In genomic region chr12:127516467-127516866, GRCh38 we compare ENCODE assay signal across 25 cellular contexts.
DNase-seq lines count a peak whose midpoint lies in the region; ATAC-seq, FAIRE-seq and TF ChIP-seq lines count a peak whose summit lies in the region.
"Had no signal": no experiment of that assay in that cellular context is flagged by ENCODE, and none has a peak within 500 bp of the region (broad histone marks: within the 10 kb centered on the region; RNA-seq: fewer than 3 reads in every experiment).

No MANE protein-coding gene starts in this region.

- 88 to 95% methylated on average over 1 of the region's 1 CpG for WGBS in GM23248 (ENCODE audit: low coverage in 1 of 2, low lambda C conversion rate in 2 of 2, missing lambda C conversion rate in 2 of 2), 2 experiments
- WGBS in esophagus muscularis mucosa, result 73% methylated on average over 1 of the region's 1 CpG

- peaks cover 9% of the 10 kb centered on the region for H3F3A ChIP-seq in GM23248 (ENCODE audit: insufficient read depth)

- H3K4me3 Mint-ChIP-seq in astrocyte (ENCODE audit: unreplicated experiment), result no peak overlapping the region
- H3K4me3 Mint-ChIP-seq in activated CD4-positive, alpha-beta memory T cell treated with anti-CD3 and anti-CD28 coated beads for 36 hours, result no peak overlapping the region
- H3K4me3 Mint-ChIP-seq: activated naive CD8-positive, alpha-beta T cell treated with anti-CD3 and anti-CD28 coated beads, Interleukin-2, amount 50 U/mL, for 24 hours; mesothelial cell of epicardium; nephron; T-helper 17 cell had no signal

- no peaks in the 10 kb centered on the region for H3K27me3 ChIP-seq in GM23248 (replicated peaks; ENCODE audit: insufficient read depth)
- H3K27me3 ChIP-seq in astrocyte (ENCODE audit: insufficient read depth, low read length), result no peaks in the 10 kb centered on the region
- H3K27me3 ChIP-seq in esophagus muscularis mucosa, result no peaks in the 10 kb centered on the region
- H3K27me3 ChIP-seq: foreskin keratinocyte, left lung, sigmoid colon, vagina had no signal

- H3K4me1 ChIP-seq in GM23248 (ENCODE audit: insufficient read depth), result peaks cover 11% of the 10 kb centered on the region
- peaks cover 11% of the 10 kb centered on the region for H3K4me1 ChIP-seq in astrocyte (ENCODE audit: insufficient read depth, low read length)
- no peaks in the 10 kb centered on the region for H3K4me1 ChIP-seq in esophagus muscularis mucosa
- H3K4me1 ChIP-seq: foreskin keratinocyte, left lung, sigmoid colon, vagina had no signal

- CTCF ChIA-PET in activated CD4-positive, alpha-beta memory T cell treated with anti-CD3 and anti-CD28 coated beads for 36 hours (lab: Charles Lee), result interaction anchor here (0.5 kb wide), 1 partner anchor 264 kb away, joined by 4 read pairs; no protein-coding TSS in a partner anchor

- no peak overlapping the region for H3K4me3 ChIP-seq in GM23248
- H3K4me3 ChIP-seq in astrocyte (ENCODE audit: insufficient read depth, low read depth, low read length), result no peak overlapping the region
- no peak overlapping the region for H3K4me3 ChIP-seq in esophagus muscularis mucosa
- H3K4me3 ChIP-seq: left lung, sigmoid colon, vagina had no signal

- no peaks in the 10 kb centered on the region for H3K4me1 Mint-ChIP-seq in astrocyte (ENCODE audit: low read depth, unreplicated experiment)
- H3K4me1 Mint-ChIP-seq in activated CD4-positive, alpha-beta memory T cell treated with anti-CD3 and anti-CD28 coated beads for 36 hours (ENCODE audit: low read depth), result no peaks in the 10 kb centered on the region
- H3K4me1 Mint-ChIP-seq: activated naive CD8-positive, alpha-beta T cell treated with anti-CD3 and anti-CD28 coated beads, Interleukin-2, amount 50 U/mL, for 24 hours; mesothelial cell of epicardium; nephron; T-helper 17 cell had no signal

- no peak for TF ChIP-seq EP300 in esophagus muscularis mucosa (IDR thresholded peaks at IDR 0.05)

- H3K9me3 ChIP-seq in GM23248 (ENCODE audit: low read depth), result no peaks in the 10 kb centered on the region
- H3K9me3 ChIP-seq in astrocyte (ENCODE audit: insufficient read depth, low read depth, low read length), result no peaks in the 10 kb centered on the region
- H3K9me3 ChIP-seq in esophagus muscularis mucosa, result no peaks in the 10 kb centered on the region
- H3K9me3 ChIP-seq: left lung, sigmoid colon, vagina had no signal

- H3K4me2 ChIP-seq in GM23248 (ENCODE audit: unreplicated experiment), result peak overlapping the region; percentile 2
- H3K4me2 ChIP-seq in astrocyte (ENCODE audit: low read length), result peak overlapping the region; percentile 52

- H3K36me3 ChIP-seq in GM23248 (ENCODE audit: low read depth) (no peaks in the 10 kb centered on the region), astrocyte (ENCODE audit: insufficient read depth, low read length) (no peaks in the 10 kb centered on the region), esophagus muscularis mucosa (no peaks in the 10 kb centered on the region)
- H3K36me3 ChIP-seq: left lung, sigmoid colon, vagina had no signal

- H3K27ac Mint-ChIP-seq in astrocyte (ENCODE audit: unreplicated experiment), result no peak overlapping the region
- no peak overlapping the region for H3K27ac Mint-ChIP-seq in activated CD4-positive, alpha-beta memory T cell treated with anti-CD3 and anti-CD28 coated beads for 36 hours
- H3K27ac Mint-ChIP-seq: activated naive CD8-positive, alpha-beta T cell treated with anti-CD3 and anti-CD28 coated beads, Interleukin-2, amount 50 U/mL, for 24 hours; mesothelial cell of epicardium; nephron; T-helper 17 cell had no signal

- TF ChIP-seq POLR2A in esophagus muscularis mucosa (IDR thresholded peaks at IDR 0.05; ENCODE audit: low read depth), result no peak

- peak; percentile 9 for FAIRE-seq in astrocyte (lab: Jason Lieb, UNC)
- FAIRE-seq: colon, RCC 7860 had no signal

- intact Hi-C loops in esophagus muscularis mucosa (cut with DNase I), result no loop called here
- intact Hi-C loops in activated CD4-positive, alpha-beta memory T cell treated with anti-CD3 and anti-CD28 coated beads for 36 hours (cut with micrococcal nuclease), result no loop called here

- H4K20me1 ChIP-seq in GM23248 (ENCODE audit: insufficient read depth) (no peaks in the 10 kb centered on the region), astrocyte (ENCODE audit: insufficient read depth, low read length) (no peaks in the 10 kb centered on the region)

- in situ Hi-C loops in GM23248 (cut with MboI), result no loop called here

- H3K79me2 ChIP-seq in GM23248 (ENCODE audit: insufficient read depth) (no peaks in the 10 kb centered on the region), astrocyte (ENCODE audit: insufficient read depth, low read length) (no peaks in the 10 kb centered on the region)

- POLR2A ChIA-PET in activated CD4-positive, alpha-beta memory T cell treated with anti-CD3 and anti-CD28 coated beads for 36 hours (lab: Charles Lee), result interaction anchor here (0.6 kb wide), 1 partner anchor 1324 kb away, joined by 4 read pairs; no protein-coding TSS in a partner anchor

- no peak for ATAC-seq in HG03520 (IDR thresholded peaks at IDR 0.05; ENCODE audit: unreplicated experiment)
- ATAC-seq: activated naive CD8-positive, alpha-beta T cell treated with anti-CD3 and anti-CD28 coated beads, Interleukin-2, amount 50 U/mL, for 24 hours; foreskin keratinocyte; left lung; T-helper 17 cell had no signal

- no peak for TF ChIP-seq CTCF in astrocyte (IDR thresholded peaks at IDR 0.05; ENCODE audit: insufficient read depth, low read depth, low read length)
- no peak for TF ChIP-seq CTCF in esophagus muscularis mucosa (IDR thresholded peaks at IDR 0.05)

- H3K9ac ChIP-seq in GM23248, result no peak overlapping the region
- no peak overlapping the region for H3K9ac ChIP-seq in astrocyte (ENCODE audit: low read length)

- H3K27me3 Mint-ChIP-seq in astrocyte (ENCODE audit: low read depth, unreplicated experiment), result no peaks in the 10 kb centered on the region
- H3K27me3 Mint-ChIP-seq in activated CD4-positive, alpha-beta memory T cell treated with anti-CD3 and anti-CD28 coated beads for 36 hours, result no peaks in the 10 kb centered on the region
- H3K27me3 Mint-ChIP-seq: activated naive CD8-positive, alpha-beta T cell treated with anti-CD3 and anti-CD28 coated beads, Interleukin-2, amount 50 U/mL, for 24 hours; T-helper 17 cell had no signal

- DNase-seq in GM23248, result peak; percentile 71
- peak; percentile 53 for DNase-seq in astrocyte (ENCODE audit: low read depth)
- peak; percentile 59 for DNase-seq in iris pigment epithelial cell (ENCODE audit: low read depth)
- DNase-seq in esophagus muscularis mucosa (ENCODE audit: extremely low spot score), result no peak
- DNase-seq in activated CD4-positive, alpha-beta memory T cell treated with anti-CD3 and anti-CD28 coated beads for 36 hours, result no peak
- no peak for DNase-seq in occipital lobe (lab: John Stamatoyannopoulos, UW)
- DNase-seq: activated CD8-positive, alpha-beta memory T cell treated with anti-CD3 and anti-CD28 coated beads, Interleukin-2, amount 50 U/mL, for 48 hours; activated naive CD8-positive, alpha-beta T cell treated with anti-CD3 and anti-CD28 coated beads, Interleukin-2, amount 50 U/mL, for 24 hours; GOT3; left lung; MM.1S; NCI-H1417 treated with DMSO at 0.1 percent for 48 hours; NCI-H2107; NK-92 treated with Interleukin-12 subunit alpha and Interleukin-12 subunit beta, amount 100 ng/mL, for 24 hours; sigmoid colon; stimulated activated CD4-positive, alpha-beta T cell treated with anti-CD3 and anti-CD28 coated beads, Interleukin-1b, Interleukin-23, amount 100 ng/mL, for 48 hours; T-helper 17 cell had no signal

- peaks cover 4% of the 10 kb centered on the region for H3K9me3 Mint-ChIP-seq in astrocyte (ENCODE audit: unreplicated experiment)
- peaks cover 5% of the 10 kb centered on the region for H3K9me3 Mint-ChIP-seq in activated CD4-positive, alpha-beta memory T cell treated with anti-CD3 and anti-CD28 coated beads for 36 hours
- H3K9me3 Mint-ChIP-seq: activated naive CD8-positive, alpha-beta T cell treated with anti-CD3 and anti-CD28 coated beads, Interleukin-2, amount 50 U/mL, for 24 hours; mesothelial cell of epicardium; nephron had no signal

- H3K9me2 ChIP-seq in GM23248 (ENCODE audit: insufficient read depth), result no peaks in the 10 kb centered on the region

- no peaks in the 10 kb centered on the region for H3K36me3 Mint-ChIP-seq in astrocyte (ENCODE audit: low read depth, unreplicated experiment)
- H3K36me3 Mint-ChIP-seq in activated CD4-positive, alpha-beta memory T cell treated with anti-CD3 and anti-CD28 coated beads for 36 hours, result no peaks in the 10 kb centered on the region
- H3K36me3 Mint-ChIP-seq: mesothelial cell of epicardium had no signal

- peak overlapping the region; percentile 28; the same call in 1 of the 2 replicates for H3K27ac ChIP-seq in GM23248
- H3K27ac ChIP-seq in astrocyte (ENCODE audit: low read depth, low read length), result peak overlapping the region; percentile 53
- no peak overlapping the region for H3K27ac ChIP-seq in esophagus muscularis mucosa (replicated peaks in 1 of 4)
- H3K27ac ChIP-seq: foreskin keratinocyte, left lung, sigmoid colon, vagina, VCaP had no signal

- H2AFZ ChIP-seq in GM23248 (0 out of 2 replicates have a peak overlapping the region, but pooled peaks have one; percentile 27), astrocyte (ENCODE audit: low read depth, low read length) (no peak overlapping the region)

Comparison
In these comparisons a context has a peak if more than half of its experiments do, and no peak if none do; other contexts are left out.
1. DNase-seq: peak in GM23248 (single experiment), astrocyte (single experiment) and iris pigment epithelial cell (single experiment); none in esophagus muscularis mucosa (single experiment), activated CD4-positive, alpha-beta memory T cell treated with anti-CD3 and anti-CD28 coated beads for 36 hours (single experiment) and occipital lobe (single experiment).
2. H3K27ac ChIP-seq: peak in GM23248 (single experiment) and astrocyte (single experiment); none in esophagus muscularis mucosa (0 of 4).